Comparison of ENCODE assay signal across 7 cellular contexts in the genomic region with DNA sequence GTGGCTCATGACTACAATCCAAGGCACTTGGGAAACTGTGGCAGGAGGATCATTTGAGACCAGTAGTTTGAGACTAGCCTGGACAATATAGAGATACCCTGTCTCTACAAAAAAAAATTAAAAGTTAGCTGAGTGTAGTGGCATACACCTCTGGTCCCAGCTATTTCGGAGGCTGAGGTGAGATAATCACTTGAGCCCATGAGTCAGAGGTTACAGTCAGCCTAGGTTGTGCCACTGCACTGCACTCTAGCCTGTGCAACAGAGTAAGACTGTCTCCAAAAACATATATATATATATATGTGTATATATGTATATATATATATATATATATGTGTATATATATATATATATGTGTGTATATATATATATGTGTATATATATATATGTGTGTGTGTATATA.
"Had no signal": no experiment of that assay in that cellular context is flagged by ENCODE, and none has a peak within 500 bp of the region (broad histone marks: within the 10 kb centered on the region; RNA-seq: fewer than 3 reads in every experiment).

No MANE protein-coding gene starts in this region.

- H3K27ac Mint-ChIP-seq: GM23338, H9 had no signal

- ATAC-seq: GM23338 had no signal

- H3K9me3 Mint-ChIP-seq: H9 had no signal

- FAIRE-seq: H1, H54, HTR-8/SVneo had no signal

- H3K4me3 Mint-ChIP-seq: GM23338, H9 had no signal

- H3K4me3 ChIP-seq: GM23338 had no signal

- DNase-seq: H9, HCEC 1CT, IMR-90 had no signal

- H3K4me1 Mint-ChIP-seq: H9 had no signal
